8 cellular contexts compared by ENCODE assay signal in the genomic region with DNA sequence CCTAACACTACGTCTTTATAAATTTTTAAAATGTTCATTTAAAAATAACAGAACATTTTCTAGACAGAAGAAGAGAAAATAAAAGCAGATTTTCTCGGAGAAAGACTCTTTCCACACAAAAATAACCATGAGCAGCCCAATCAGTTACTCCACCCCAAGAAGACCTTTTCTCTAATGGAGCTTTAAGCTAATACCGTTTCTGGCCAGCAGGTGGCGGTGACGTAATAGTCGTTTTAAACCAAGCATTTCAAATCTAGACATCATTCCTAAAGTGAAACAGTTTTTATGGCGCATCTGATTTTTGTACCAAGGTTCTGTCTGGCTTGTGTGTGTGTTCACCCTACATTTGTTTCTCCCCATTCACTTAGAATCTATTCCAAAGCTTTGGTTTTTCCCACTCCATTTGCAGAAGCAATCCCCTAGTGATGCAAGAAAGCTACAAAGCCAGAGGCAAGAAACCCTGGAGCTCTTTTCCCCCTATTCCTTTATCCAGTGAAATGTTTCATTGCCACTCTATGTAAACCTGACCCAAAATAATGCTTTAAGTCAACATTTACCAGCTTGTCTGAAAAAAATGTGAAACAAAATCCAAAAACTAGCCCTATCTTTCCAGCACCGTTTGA.
DNase-seq lines count a peak whose midpoint lies in the region; ATAC-seq, FAIRE-seq and TF ChIP-seq lines count a peak whose summit lies in the region.

No MANE protein-coding gene starts in this region.

- no peak overlapping the region for H3K27ac ChIP-seq in ascending aorta
- no peak overlapping the region for H3K27ac ChIP-seq in small intestine (ENCODE audit: low read depth in 1 of 2, low read length in 1 of 2)

- in situ Hi-C loops in G401 (cut with HindIII; ENCODE audit: low sequenced_read_pairs): no loop called here

- H3K36me3 ChIP-seq in ascending aorta: no peaks in the 10 kb centered on the region
- H3K36me3 ChIP-seq in small intestine (ENCODE audit: control insufficient read depth in 2 of 2, insufficient read depth in 2 of 2, low read length in 2 of 2): no peaks in the 10 kb centered on the region

- H3K4me3 Mint-ChIP-seq in T-cell: no peak overlapping the region

- H3K27me3 ChIP-seq in ascending aorta: no peaks in the 10 kb centered on the region
- H3K27me3 ChIP-seq in small intestine (ENCODE audit: control insufficient read depth in 2 of 2, insufficient read depth in 2 of 2, low read length in 2 of 2): no peaks in the 10 kb centered on the region

- no peaks in the 10 kb centered on the region for H3K4me1 ChIP-seq in ascending aorta
- no peaks in the 10 kb centered on the region for H3K4me1 ChIP-seq in small intestine (ENCODE audit: control insufficient read depth in 2 of 2, insufficient read depth in 1 of 2, low read depth in 1 of 2, low read length in 1 of 2)

- H3K4me3 ChIP-seq in ascending aorta: no peak overlapping the region
- H3K4me3 ChIP-seq in small intestine (ENCODE audit: low read depth in 1 of 2, low read length in 2 of 2): no peak overlapping the region

- POLR2A ChIA-PET in T-cell (lab: Charles Lee): no interaction called here

- no peaks in the 10 kb centered on the region for H3K36me3 Mint-ChIP-seq in T-cell

- H3K27ac Mint-ChIP-seq in T-cell: no peak overlapping the region

- peak; percentile 55 to 76 (median 76) for TF ChIP-seq CTCF in ascending aorta (IDR thresholded peaks at IDR 0.05)

- intact Hi-C loops in ascending aorta (cut with DNase I): loop anchor here (1.0 to 2.0 kb wide), 2 partner anchors 110 to 117 kb away; no protein-coding TSS in a partner anchor

- peaks cover 15 to 18% of the 10 kb centered on the region in 2 donors for H3K27me3 Mint-ChIP-seq in T-cell

- CTCF ChIA-PET in T-cell (lab: Charles Lee): interaction anchor here (0.6 to 1.3 kb wide), 7 partner anchors 11 to 117 kb away, joined by 3 to 7 read pairs (median 3); no protein-coding TSS in a partner anchor

- peak in 2 of 4 experiments; percentile 40 to 43 for ATAC-seq in T-cell (replicated peaks in 1 of 4)

- WGBS in small intestine, 3 donors: 11 to 14% (median 12%) methylated on average over 8 of the region's 8 CpGs

- FAIRE-seq in small intestine (lab: Jason Lieb, UNC): no peak

- H3K9me3 ChIP-seq in ascending aorta: no peaks in the 10 kb centered on the region
- H3K9me3 ChIP-seq in small intestine (ENCODE audit: control insufficient read depth, low read depth): no peaks in the 10 kb centered on the region

- DNase-seq in G401 (ENCODE audit: low spot score) (peak; percentile 52), HCEC 1CT (peak; percentile 42), NCI-H1092 treated with DMSO at 0.1 percent for 48 hours (lab: John Stamatoyannopoulos, UW) (peak; percentile 30), T-cell (peak in 33 of 34 experiments; percentile 8 to 64 (median 48)), ascending aorta (ENCODE audit: low spot score in 2 of 2) (peak in 1 of 2 donors; percentile 91), hippocampal formation (lab: John Stamatoyannopoulos, UW) (peak; percentile 49 to 62), small intestine (peak; percentile 72), NCI-H128 (lab: John Stamatoyannopoulos, UW; ENCODE audit: unreplicated experiment) (no peak)

- no peaks in the 10 kb centered on the region for H3K9me3 Mint-ChIP-seq in T-cell

- peaks cover 0 to 6% (median 2%) of the 10 kb centered on the region in 3 donors for H3K4me1 Mint-ChIP-seq in T-cell
